In the genomic region with DNA sequence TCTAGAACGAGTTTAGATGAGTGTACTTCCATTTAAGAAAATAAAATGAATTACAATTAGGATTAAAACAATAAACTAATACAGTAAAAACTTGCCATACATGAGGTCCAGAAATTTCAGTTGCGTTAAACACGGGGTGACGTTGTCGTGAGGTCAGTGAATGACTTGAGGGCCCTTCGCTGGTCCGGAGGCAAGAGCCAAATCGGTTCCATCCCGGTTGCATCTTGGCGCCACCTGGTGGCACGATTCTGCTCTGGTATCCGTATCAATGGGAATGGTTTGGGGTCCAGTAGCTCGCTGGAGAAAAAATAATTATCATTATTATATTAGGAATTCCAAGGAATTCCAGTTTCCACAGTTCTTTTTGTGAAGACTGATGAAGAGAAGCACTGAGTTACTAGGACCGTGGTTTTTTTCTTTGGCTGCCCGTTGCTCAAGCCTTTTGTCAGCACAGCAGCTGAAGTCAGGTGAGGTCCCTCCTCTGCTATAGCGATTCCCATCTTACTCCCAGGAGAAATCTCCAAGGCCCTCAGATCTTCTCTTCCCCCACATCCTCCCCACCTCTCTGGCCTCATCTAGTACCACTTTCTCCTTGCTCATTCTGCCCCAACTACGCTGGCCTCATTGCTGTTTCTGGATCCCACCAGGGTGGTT, we compare ENCODE assay signal across 8 cellular contexts.
DNase-seq lines count a peak whose midpoint lies in the region; ATAC-seq and TF ChIP-seq lines count a peak whose summit lies in the region.

No MANE protein-coding gene starts in this region.

- H3K9me3 Mint-ChIP-seq in memory B cell, result peaks cover 8% of the 10 kb centered on the region

- peaks cover 3% of the 10 kb centered on the region for H3K4me1 Mint-ChIP-seq in memory B cell

- no peak overlapping the region for H3K27ac ChIP-seq in dorsolateral prefrontal cortex

- intact Hi-C loops in dorsolateral prefrontal cortex (cut with DNase I), result loop anchor here in 1 of 2 donors (2.0 to 10.0 kb wide), 3 partner anchors 591 to 671 kb away; no protein-coding TSS in a partner anchor

- peaks cover 3% of the 10 kb centered on the region for H3K36me3 Mint-ChIP-seq in memory B cell

- no peak overlapping the region for H3K4me3 Mint-ChIP-seq in memory B cell

- H3K27me3 ChIP-seq in dorsolateral prefrontal cortex, result no peaks in the 10 kb centered on the region

- H3K27ac Mint-ChIP-seq in memory B cell, result no peak overlapping the region

- peaks cover 7% of the 10 kb centered on the region for H3K27me3 Mint-ChIP-seq in memory B cell

- H3K4me3 ChIP-seq in dorsolateral prefrontal cortex, result no peak overlapping the region

- ATAC-seq in HG02678 (IDR thresholded peaks at IDR 0.05; ENCODE audit: unreplicated experiment), result peak; percentile 71
- peak; percentile 46 for ATAC-seq in memory B cell (ENCODE audit: low read depth)
- no peak for ATAC-seq in HG02759 (IDR thresholded peaks at IDR 0.05; ENCODE audit: unreplicated experiment)

- TF ChIP-seq CTCF in dorsolateral prefrontal cortex (IDR thresholded peaks at IDR 0.05 in 54 of 56, conservative IDR thresholded peaks at IDR 0.05 in 2 of 56; ENCODE audit: low read depth in 1 of 56, partially characterized antibody in 56 of 56), result peak; percentile 64 to 94 (median 84)

- peak; percentile 67 for DNase-seq in EL
- peak; percentile 81 for DNase-seq in NCI-H460 (ENCODE audit: extremely low read depth, low read depth)
- peak; percentile 37 to 45 for DNase-seq in activated CD4-positive, alpha-beta T cell treated with anti-CD3 and anti-CD28 coated beads, Interleukin-2, amount 50 U/mL, for 24 hours (ENCODE audit: low read depth in 1 of 2, low spot score in 1 of 2)
- DNase-seq in dorsolateral prefrontal cortex, result peak; percentile 67 to 88 (median 82)
- peak; percentile 51 to 52 for DNase-seq in memory B cell (ENCODE audit: low spot score in 2 of 2)
- peak; percentile 54 for DNase-seq in stimulated activated CD8-positive, alpha-beta memory T cell treated with anti-CD3 and anti-CD28 coated beads, Interleukin-4, amount 100 ng/mL, for 24 hours (ENCODE audit: low read depth)
